1 cellular context compared by ENCODE assay signal in the genomic region with DNA sequence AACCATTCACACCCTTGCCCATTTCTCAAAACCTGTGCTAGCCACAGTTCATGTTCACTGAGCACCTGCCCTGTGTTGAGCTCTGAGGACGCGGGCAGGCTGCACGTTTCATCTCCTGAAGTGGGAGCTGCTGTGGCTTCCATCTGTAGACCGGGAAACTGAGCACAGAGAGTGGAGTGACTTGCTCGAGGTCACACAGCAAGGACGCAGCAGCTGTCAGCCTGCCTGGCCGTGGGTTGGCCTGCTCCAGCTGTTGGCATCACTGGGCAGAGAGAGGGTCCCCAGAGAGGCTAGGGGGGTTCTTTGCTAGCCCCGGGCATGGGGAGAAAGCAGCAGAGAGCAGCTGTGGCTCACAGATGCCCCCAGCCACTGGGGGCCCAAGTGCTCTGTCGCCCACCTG.
TF ChIP-seq lines count a peak whose summit lies in the region.

No MANE protein-coding gene starts in this region.

TF ChIP-seq in HepG2, 621 proteins besides CTCF, POLR2A, EP300 and RAD21 (continued from another document):
- TF ChIP-seq, protein P1, sequence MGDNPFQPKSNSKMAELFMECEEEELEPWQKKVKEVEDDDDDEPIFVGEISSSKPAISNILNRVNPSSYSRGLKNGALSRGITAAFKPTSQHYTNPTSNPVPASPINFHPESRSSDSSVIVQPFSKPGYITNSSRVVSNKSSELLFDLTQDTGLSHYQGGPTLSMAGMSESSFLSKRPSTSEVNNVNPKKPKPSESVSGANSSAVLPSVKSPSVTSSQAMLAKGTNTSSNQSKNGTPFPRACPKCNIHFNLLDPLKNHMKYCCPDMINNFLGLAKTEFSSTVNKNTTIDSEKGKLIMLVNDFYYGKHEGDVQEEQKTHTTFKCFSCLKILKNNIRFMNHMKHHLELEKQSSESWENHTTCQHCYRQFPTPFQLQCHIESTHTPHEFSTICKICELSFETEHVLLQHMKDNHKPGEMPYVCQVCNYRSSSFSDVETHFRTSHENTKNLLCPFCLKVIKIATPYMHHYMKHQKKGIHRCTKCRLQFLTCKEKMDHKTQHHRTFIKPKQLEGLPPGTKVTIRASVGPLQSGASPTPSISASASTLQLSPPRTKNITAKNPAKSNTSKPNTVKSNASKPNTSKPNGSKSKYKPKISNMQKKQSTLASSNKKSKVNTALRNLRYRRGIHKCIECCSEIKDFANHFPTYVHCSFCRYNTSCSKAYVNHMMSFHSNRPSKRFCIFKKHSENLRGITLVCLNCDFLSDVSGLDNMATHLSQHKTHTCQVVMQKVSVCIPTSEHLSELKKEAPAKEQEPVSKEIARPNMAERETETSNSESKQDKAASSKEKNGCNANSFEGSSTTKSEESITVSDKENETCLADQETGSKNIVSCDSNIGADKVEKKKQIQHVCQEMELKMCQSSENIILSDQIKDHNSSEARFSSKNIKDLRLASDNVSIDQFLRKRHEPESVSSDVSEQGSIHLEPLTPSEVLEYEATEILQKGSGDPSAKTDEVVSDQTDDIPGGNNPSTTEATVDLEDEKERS (CRISPR knock-in tag; IDR thresholded peaks at IDR 0.05) = no peak
- TF ChIP-seq, protein P2, sequence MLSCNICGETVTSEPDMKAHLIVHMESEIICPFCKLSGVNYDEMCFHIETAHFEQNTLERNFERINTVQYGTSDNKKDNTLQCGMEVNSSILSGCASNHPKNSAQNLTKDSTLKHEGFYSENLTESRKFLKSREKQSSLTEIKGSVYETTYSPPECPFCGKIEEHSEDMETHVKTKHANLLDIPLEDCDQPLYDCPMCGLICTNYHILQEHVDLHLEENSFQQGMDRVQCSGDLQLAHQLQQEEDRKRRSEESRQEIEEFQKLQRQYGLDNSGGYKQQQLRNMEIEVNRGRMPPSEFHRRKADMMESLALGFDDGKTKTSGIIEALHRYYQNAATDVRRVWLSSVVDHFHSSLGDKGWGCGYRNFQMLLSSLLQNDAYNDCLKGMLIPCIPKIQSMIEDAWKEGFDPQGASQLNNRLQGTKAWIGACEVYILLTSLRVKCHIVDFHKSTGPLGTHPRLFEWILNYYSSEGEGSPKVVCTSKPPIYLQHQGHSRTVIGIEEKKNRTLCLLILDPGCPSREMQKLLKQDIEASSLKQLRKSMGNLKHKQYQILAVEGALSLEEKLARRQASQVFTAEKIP (CRISPR knock-in tag; IDR thresholded peaks at IDR 0.05; ENCODE audit: borderline replicate concordance) = no peak
- TF ChIP-seq STAG1 (CRISPR knock-in tag; IDR thresholded peaks at IDR 0.05) (no peak), JUND (CRISPR knock-in tag; IDR thresholded peaks at IDR 0.05) (no peak), ZMYM3 (CRISPR knock-in tag; IDR thresholded peaks at IDR 0.05) (0 out of 2 replicates have a peak, but pooled peaks have one; percentile 11), ZNF768 (CRISPR knock-in tag; IDR thresholded peaks at IDR 0.05) (peak; percentile 97), ZNF451 (CRISPR knock-in tag; IDR thresholded peaks at IDR 0.05) (no peak), ISX (CRISPR knock-in tag; conservative IDR thresholded peaks at IDR 0.05) (no peak), HDAC2 (CRISPR knock-in tag; IDR thresholded peaks at IDR 0.05) (no peak), ZBTB21 (CRISPR knock-in tag; IDR thresholded peaks at IDR 0.05) (no peak), RFX1 (IDR thresholded peaks at IDR 0.05) (no peak)
- TF ChIP-seq, protein P3, sequence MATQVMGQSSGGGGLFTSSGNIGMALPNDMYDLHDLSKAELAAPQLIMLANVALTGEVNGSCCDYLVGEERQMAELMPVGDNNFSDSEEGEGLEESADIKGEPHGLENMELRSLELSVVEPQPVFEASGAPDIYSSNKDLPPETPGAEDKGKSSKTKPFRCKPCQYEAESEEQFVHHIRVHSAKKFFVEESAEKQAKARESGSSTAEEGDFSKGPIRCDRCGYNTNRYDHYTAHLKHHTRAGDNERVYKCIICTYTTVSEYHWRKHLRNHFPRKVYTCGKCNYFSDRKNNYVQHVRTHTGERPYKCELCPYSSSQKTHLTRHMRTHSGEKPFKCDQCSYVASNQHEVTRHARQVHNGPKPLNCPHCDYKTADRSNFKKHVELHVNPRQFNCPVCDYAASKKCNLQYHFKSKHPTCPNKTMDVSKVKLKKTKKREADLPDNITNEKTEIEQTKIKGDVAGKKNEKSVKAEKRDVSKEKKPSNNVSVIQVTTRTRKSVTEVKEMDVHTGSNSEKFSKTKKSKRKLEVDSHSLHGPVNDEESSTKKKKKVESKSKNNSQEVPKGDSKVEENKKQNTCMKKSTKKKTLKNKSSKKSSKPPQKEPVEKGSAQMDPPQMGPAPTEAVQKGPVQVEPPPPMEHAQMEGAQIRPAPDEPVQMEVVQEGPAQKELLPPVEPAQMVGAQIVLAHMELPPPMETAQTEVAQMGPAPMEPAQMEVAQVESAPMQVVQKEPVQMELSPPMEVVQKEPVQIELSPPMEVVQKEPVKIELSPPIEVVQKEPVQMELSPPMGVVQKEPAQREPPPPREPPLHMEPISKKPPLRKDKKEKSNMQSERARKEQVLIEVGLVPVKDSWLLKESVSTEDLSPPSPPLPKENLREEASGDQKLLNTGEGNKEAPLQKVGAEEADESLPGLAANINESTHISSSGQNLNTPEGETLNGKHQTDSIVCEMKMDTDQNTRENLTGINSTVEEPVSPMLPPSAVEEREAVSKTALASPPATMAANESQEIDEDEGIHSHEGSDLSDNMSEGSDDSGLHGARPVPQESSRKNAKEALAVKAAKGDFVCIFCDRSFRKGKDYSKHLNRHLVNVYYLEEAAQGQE (IDR thresholded peaks at IDR 0.05; ENCODE audit: borderline replicate concordance in 1 of 2, low read depth in 1 of 2, low read length in 2 of 2) = no peak
